2 cellular contexts compared by ENCODE assay signal in genomic region chr20:34088305-34088870, GRCh38.
TF ChIP-seq lines count a peak whose summit lies in the region.

No MANE protein-coding gene starts in this region.

TF ChIP-seq in HEK293, 187 proteins besides CTCF, POLR2A, EP300 and RAD21:
- TF ChIP-seq INSM2 (tag by site-specific recombination; IDR thresholded peaks at IDR 0.05): no peak
- peak; percentile 26; the same call in 1 of the 2 replicates for TF ChIP-seq ZFHX2 (tag by site-specific recombination; conservative IDR thresholded peaks at IDR 0.05)

TF ChIP-seq in GM12878, 131 proteins besides CTCF, POLR2A, EP300 and RAD21 (continued from another document):
- TF ChIP-seq, protein P1, sequence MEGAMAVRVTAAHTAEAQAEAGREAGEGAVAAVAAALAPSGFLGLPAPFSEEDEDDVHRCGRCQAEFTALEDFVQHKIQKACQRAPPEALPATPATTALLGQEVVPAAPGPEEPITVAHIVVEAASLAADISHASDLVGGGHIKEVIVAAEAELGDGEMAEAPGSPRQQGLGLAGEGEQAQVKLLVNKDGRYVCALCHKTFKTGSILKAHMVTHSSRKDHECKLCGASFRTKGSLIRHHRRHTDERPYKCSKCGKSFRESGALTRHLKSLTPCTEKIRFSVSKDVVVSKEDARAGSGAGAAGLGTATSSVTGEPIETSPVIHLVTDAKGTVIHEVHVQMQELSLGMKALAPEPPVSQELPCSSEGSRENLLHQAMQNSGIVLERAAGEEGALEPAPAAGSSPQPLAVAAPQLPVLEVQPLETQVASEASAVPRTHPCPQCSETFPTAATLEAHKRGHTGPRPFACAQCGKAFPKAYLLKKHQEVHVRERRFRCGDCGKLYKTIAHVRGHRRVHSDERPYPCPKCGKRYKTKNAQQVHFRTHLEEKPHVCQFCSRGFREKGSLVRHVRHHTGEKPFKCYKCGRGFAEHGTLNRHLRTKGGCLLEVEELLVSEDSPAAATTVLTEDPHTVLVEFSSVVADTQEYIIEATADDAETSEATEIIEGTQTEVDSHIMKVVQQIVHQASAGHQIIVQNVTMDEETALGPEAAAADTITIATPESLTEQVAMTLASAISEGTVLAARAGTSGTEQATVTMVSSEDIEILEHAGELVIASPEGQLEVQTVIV (IDR thresholded peaks at IDR 0.05; ENCODE audit: borderline replicate concordance, partially characterized antibody): no peak
- TF ChIP-seq IRF4 (IDR thresholded peaks at IDR 0.05; ENCODE audit: low read depth, low read length) (no peak), MTA3 (IDR thresholded peaks at IDR 0.05; ENCODE audit: borderline replicate concordance, low read length) (0 out of 2 replicates have a peak, but pooled peaks have one; percentile 31)
